ENCODE assay signal across 22 cellular contexts in the genomic region with DNA sequence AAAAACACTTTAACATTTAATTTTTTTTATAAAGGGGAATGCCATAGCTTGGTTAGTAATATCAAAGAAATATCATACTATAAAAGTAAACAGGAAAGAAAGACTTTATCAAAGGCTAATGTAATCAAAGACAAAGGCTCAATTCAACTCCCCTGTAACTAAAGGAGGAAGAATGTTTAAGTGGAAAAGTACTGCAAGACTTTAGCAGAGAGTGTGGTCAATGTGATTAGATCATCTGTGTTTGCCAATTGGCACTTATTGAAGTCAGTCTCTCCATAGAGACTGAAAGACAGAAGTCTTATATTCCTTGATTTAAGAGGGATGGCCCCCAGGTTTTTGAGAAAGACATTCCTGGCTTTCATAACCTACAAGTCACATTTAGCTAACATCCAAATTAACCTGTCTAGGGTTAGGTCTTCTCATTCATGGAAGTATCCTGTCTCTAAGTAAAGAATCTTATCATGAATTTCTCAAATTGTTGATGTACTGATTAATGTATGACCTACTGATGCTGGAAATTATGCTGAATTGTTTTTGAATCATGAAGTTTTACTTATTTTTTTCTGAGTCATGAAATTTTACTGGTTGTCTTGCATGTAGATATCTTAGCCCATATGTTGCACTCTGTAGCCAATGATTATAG.
"Had no signal": no experiment of that assay in that cellular context is flagged by ENCODE, and none has a peak within 500 bp of the region (broad histone marks: within the 10 kb centered on the region; RNA-seq: fewer than 3 reads in every experiment).

No MANE protein-coding gene starts in this region.

- H3K9me3 ChIP-seq: left lung, thoracic aorta had no signal

- FAIRE-seq: kidney had no signal

- H3K4me1 ChIP-seq: left lung, spleen had no signal

- H3K27ac ChIP-seq: epithelial cell of prostate, foreskin keratinocyte, left lung, spleen, thoracic aorta had no signal

- DNase-seq: activated B cell treated with CpG ODN at 0.5 μM for 24 hours; activated CD4-positive, alpha-beta T cell treated with anti-CD3 and anti-CD28 coated beads for 48 hours; activated CD8-positive, alpha-beta T cell treated with anti-CD3 and anti-CD28 coated beads for 36 hours; activated naive CD4-positive, alpha-beta T cell; activated naive CD8-positive, alpha-beta T cell treated with anti-CD3 and anti-CD28 coated beads for 36 hours; activated T-cell treated with anti-CD3 and anti-CD28 coated beads, Interleukin-2, amount 50 U/mL, for 1 hour; amniotic stem cell; caudate nucleus; glutamatergic neuron; hippocampal formation; kidney; left lung; nephron progenitor cell; nucleus accumbens; retina; spleen; stimulated activated CD4-positive, alpha-beta T cell treated with anti-CD3 and anti-CD28 coated beads, Interleukin-4, amount 100 ng/mL, for 4 hours had no signal

- ATAC-seq: activated CD8-positive, alpha-beta T cell treated with anti-CD3 and anti-CD28 coated beads for 36 hours; activated T-helper 17 cell treated with anti-CD3 and anti-CD28 coated beads, Interleukin-2, amount 50 U/mL, for 72 hours; foreskin keratinocyte; left lung; stimulated activated memory B cell treated with anti-CD40 and anti-IgM and Interleukin-4, amounts not matched to agents 10 μg/mL and 1 μg/mL and 100 μg/mL, for 72 hours had no signal

- H3K4me3 ChIP-seq: left lung, spleen, thoracic aorta had no signal

- H3K27me3 ChIP-seq: left lung, spleen had no signal

- H3K36me3 ChIP-seq: left lung, spleen, thoracic aorta had no signal
